21 cellular contexts compared by ENCODE assay signal in the genomic region with DNA sequence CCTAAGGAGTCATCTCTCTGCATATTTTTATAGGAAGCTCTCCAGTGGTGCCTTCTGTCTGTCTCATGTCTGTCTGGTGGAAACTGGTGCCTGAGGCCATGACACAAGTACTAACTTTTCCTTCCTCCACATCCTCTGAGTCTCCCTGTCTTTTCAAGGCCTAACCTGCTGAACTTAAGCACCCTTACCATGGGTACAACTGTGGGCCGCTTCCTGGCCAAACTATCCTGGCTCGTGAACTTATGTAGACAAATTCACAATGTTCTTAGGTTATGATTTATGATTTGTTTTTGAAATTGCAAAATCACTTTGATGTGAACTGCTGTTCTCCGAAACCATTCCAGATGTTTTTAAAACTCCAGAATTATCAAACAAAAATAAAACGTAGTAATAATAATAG.
DNase-seq lines count a peak whose midpoint lies in the region; ATAC-seq and TF ChIP-seq lines count a peak whose summit lies in the region.
"Had no signal": no experiment of that assay in that cellular context is flagged by ENCODE, and none has a peak within 500 bp of the region (broad histone marks: within the 10 kb centered on the region; RNA-seq: fewer than 3 reads in every experiment).

No MANE protein-coding gene starts in this region.

- no peak for TF ChIP-seq RAD21 in SK-N-SH (IDR thresholded peaks at IDR 0.05; ENCODE audit: low read length)

- no peak for TF ChIP-seq CTCF in SK-N-SH (IDR thresholded peaks at IDR 0.05)
- no peak for TF ChIP-seq CTCF in neural crest cell (conservative IDR thresholded peaks at IDR 0.05)

- H3K36me3 ChIP-seq in SK-N-SH (replicated peaks in 1 of 2; ENCODE audit: control insufficient read depth in 1 of 2, insufficient read depth in 2 of 2, low read length in 1 of 2), result no peaks in the 10 kb centered on the region
- H3K36me3 ChIP-seq in aorta (ENCODE audit: control insufficient read depth in 1 of 2, insufficient read depth in 2 of 2, low read length in 1 of 2), result no peaks in the 10 kb centered on the region
- H3K36me3 ChIP-seq: BLaER1 had no signal

- no peak for DNase-seq in SK-N-SH
- peak; percentile 1 for DNase-seq in fibroblast of gingiva (ENCODE audit: low read depth)
- DNase-seq in neural crest cell (ENCODE audit: low read depth, low spot score), result no peak
- DNase-seq in aorta, result no peak
- DNase-seq in SKM-1 (lab: John Stamatoyannopoulos, UW; ENCODE audit: unreplicated experiment), result no peak
- DNase-seq: Caco-2; CD4-positive, CD25-positive, alpha-beta regulatory T cell; CD8-positive, alpha-beta T cell; DMS153; DND-41; H9; HFFc6 had no signal

- WGBS in SK-N-SH (ENCODE audit: low lambda C conversion rate), result 28% methylated on average over 4 of the region's 4 CpGs
- 68 to 71% methylated on average over 4 of the region's 4 CpGs for WGBS in aorta, 2 donors

- no peaks in the 10 kb centered on the region for H3K9me3 ChIP-seq in SK-N-SH
- no peaks in the 10 kb centered on the region for H3K9me3 ChIP-seq in aorta (ENCODE audit: control insufficient read depth, low read length)
- H3K9me3 ChIP-seq: BLaER1, Caco-2 had no signal

- H3K9ac ChIP-seq in SK-N-SH, result no peak overlapping the region
- H3K9ac ChIP-seq: BLaER1 had no signal

- no peaks in the 10 kb centered on the region for H3K9me2 ChIP-seq in SK-N-SH

- H3K27ac Mint-ChIP-seq in neural crest cell (ENCODE audit: unreplicated experiment), result peak overlapping the region; percentile 55
- H3K27ac Mint-ChIP-seq: B cell; CD4-positive, CD25-positive, alpha-beta regulatory T cell; CD8-positive, alpha-beta T cell; GM23338; H9; HFFc6 had no signal

- TF ChIP-seq EP300 in SK-N-SH (IDR thresholded peaks at IDR 0.05; ENCODE audit: borderline replicate concordance in 1 of 2, low read depth in 1 of 2, low read length in 1 of 2), result no peak

- no peak overlapping the region for H3K4me2 ChIP-seq in SK-N-SH
- H3K4me2 ChIP-seq: BLaER1, GM23338 had no signal

- H3K4me1 Mint-ChIP-seq in neural crest cell, result peaks cover 3% of the 10 kb centered on the region
- H3K4me1 Mint-ChIP-seq: B cell; CD4-positive, CD25-positive, alpha-beta regulatory T cell had no signal

- no peaks in the 10 kb centered on the region for H3K36me3 Mint-ChIP-seq in neural crest cell (ENCODE audit: low read depth)
- H3K36me3 Mint-ChIP-seq: CD4-positive, CD25-positive, alpha-beta regulatory T cell; CD8-positive, alpha-beta T cell had no signal

- H3K4me1 ChIP-seq in SK-N-SH (ENCODE audit: control insufficient read depth in 1 of 2, insufficient read depth in 2 of 2, low read depth in 1 of 2, low read length in 1 of 2) (no peaks in the 10 kb centered on the region), aorta (ENCODE audit: control insufficient read depth in 1 of 2, insufficient read depth in 2 of 2, low read length in 2 of 2) (no peaks in the 10 kb centered on the region)
- H3K4me1 ChIP-seq: BLaER1, Caco-2 had no signal

- ATAC-seq in SK-N-SH treated with all-trans-retinoic acid at 6 μM for 48 hours, result no peak
- ATAC-seq in aorta (ENCODE audit: low FRiP score), result peak; percentile 20
- no peak for ATAC-seq in GM18511 (IDR thresholded peaks at IDR 0.05; ENCODE audit: unreplicated experiment)
- ATAC-seq in esophagus mucosa, result no peak
- ATAC-seq: CD8-positive, alpha-beta T cell; GM23338; HCT116 had no signal

- H3K4me3 Mint-ChIP-seq in neural crest cell, result no peak overlapping the region
- H3K4me3 Mint-ChIP-seq: B cell; CD4-positive, CD25-positive, alpha-beta regulatory T cell; CD8-positive, alpha-beta T cell; GM23338; H9; HFFc6 had no signal

- H2AFZ ChIP-seq in SK-N-SH (ENCODE audit: low read depth), result 0 out of 2 replicates have a peak overlapping the region, but pooled peaks have one; percentile 16
- H2AFZ ChIP-seq: GM23338 had no signal

- peaks cover 2% of the 10 kb centered on the region for H3K9me3 Mint-ChIP-seq in neural crest cell
- H3K9me3 Mint-ChIP-seq: CD8-positive, alpha-beta T cell; GM23338; H9 had no signal

- H3K27me3 ChIP-seq in SK-N-SH (ENCODE audit: insufficient read depth) (no peaks in the 10 kb centered on the region), aorta (ENCODE audit: control insufficient read depth in 1 of 2, insufficient read depth in 2 of 2, low read length in 1 of 2) (no peaks in the 10 kb centered on the region)
- H3K27me3 ChIP-seq: BLaER1 had no signal

- H3K27me3 Mint-ChIP-seq in neural crest cell (ENCODE audit: low read depth), result no peaks in the 10 kb centered on the region
- H3K27me3 Mint-ChIP-seq: B cell; CD4-positive, CD25-positive, alpha-beta regulatory T cell had no signal

- no peak overlapping the region for H3K4me3 ChIP-seq in SK-N-SH (ENCODE audit: low read depth in 2 of 2, low read length in 1 of 2)
- H3K4me3 ChIP-seq in aorta (ENCODE audit: low read length in 2 of 2), result no peak overlapping the region
- H3K4me3 ChIP-seq: BLaER1, GM23338 had no signal

- intact Hi-C loops in aorta (cut with DNase I), result no loop called here

- H3F3A ChIP-seq in SK-N-SH (replicated peaks; ENCODE audit: insufficient read depth), result no peaks in the 10 kb centered on the region

- no peaks in the 10 kb centered on the region for H3K79me2 ChIP-seq in SK-N-SH (ENCODE audit: insufficient read depth)

- CTCF ChIA-PET in SK-N-SH (lab: Yijun Ruan, JAX), result no interaction called here

- no peak overlapping the region for H3K27ac ChIP-seq in SK-N-SH (ENCODE audit: low read depth in 2 of 2, low read length in 1 of 2)
- no peak overlapping the region for H3K27ac ChIP-seq in aorta (ENCODE audit: low read depth in 1 of 2, low read length in 2 of 2)
- H3K27ac ChIP-seq: 22Rv1, BLaER1, C4-2B had no signal

- H4K20me1 ChIP-seq in SK-N-SH (ENCODE audit: insufficient read depth), result no peaks in the 10 kb centered on the region
- H4K20me1 ChIP-seq: BLaER1 had no signal

- POLR2A ChIA-PET in SK-N-SH (lab: Yijun Ruan, JAX), result no interaction called here

TF ChIP-seq in SK-N-SH, 30 proteins besides CTCF, POLR2A, EP300 and RAD21:
- no peak for TF ChIP-seq MEF2A (IDR thresholded peaks at IDR 0.05; ENCODE audit: borderline replicate concordance, low read depth)
- TF ChIP-seq MXI1 (IDR thresholded peaks at IDR 0.05; ENCODE audit: low read depth, low read length), result no peak
- no peak for TF ChIP-seq RCOR1 (IDR thresholded peaks at IDR 0.05; ENCODE audit: low read length)
- no peak for TF ChIP-seq GATA2 (CRISPR knock-in tag; IDR thresholded peaks at IDR 0.05)
- TF ChIP-seq NRF1 (IDR thresholded peaks at IDR 0.05; ENCODE audit: low read depth, low read length), result no peak
- TF ChIP-seq FOXJ3 (CRISPR knock-in tag; IDR thresholded peaks at IDR 0.05), result no peak
- TF ChIP-seq SIN3A (IDR thresholded peaks at IDR 0.05; ENCODE audit: borderline replicate concordance, low read depth, low read length), result no peak
- TF ChIP-seq, protein P1, sequence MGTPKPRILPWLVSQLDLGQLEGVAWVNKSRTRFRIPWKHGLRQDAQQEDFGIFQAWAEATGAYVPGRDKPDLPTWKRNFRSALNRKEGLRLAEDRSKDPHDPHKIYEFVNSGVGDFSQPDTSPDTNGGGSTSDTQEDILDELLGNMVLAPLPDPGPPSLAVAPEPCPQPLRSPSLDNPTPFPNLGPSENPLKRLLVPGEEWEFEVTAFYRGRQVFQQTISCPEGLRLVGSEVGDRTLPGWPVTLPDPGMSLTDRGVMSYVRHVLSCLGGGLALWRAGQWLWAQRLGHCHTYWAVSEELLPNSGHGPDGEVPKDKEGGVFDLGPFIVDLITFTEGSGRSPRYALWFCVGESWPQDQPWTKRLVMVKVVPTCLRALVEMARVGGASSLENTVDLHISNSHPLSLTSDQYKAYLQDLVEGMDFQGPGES (IDR thresholded peaks at IDR 0.05; ENCODE audit: low read depth, low read length), result no peak
- no peak for TF ChIP-seq NFIC (IDR thresholded peaks at IDR 0.05; ENCODE audit: borderline replicate concordance)
- TF ChIP-seq GABPA (IDR thresholded peaks at IDR 0.05; ENCODE audit: low read depth), result no peak
- TF ChIP-seq TCF12 (IDR thresholded peaks at IDR 0.05), result no peak
- no peak for TF ChIP-seq POLR2AphosphoS5 (IDR thresholded peaks at IDR 0.05; ENCODE audit: low read depth, low read length)

TF ChIP-seq in SK-N-SH treated with all-trans-retinoic acid at 6 μM for 48 hours, 23 proteins besides CTCF, POLR2A, EP300 and RAD21 (continues in another document):
- TF ChIP-seq, protein P2, sequence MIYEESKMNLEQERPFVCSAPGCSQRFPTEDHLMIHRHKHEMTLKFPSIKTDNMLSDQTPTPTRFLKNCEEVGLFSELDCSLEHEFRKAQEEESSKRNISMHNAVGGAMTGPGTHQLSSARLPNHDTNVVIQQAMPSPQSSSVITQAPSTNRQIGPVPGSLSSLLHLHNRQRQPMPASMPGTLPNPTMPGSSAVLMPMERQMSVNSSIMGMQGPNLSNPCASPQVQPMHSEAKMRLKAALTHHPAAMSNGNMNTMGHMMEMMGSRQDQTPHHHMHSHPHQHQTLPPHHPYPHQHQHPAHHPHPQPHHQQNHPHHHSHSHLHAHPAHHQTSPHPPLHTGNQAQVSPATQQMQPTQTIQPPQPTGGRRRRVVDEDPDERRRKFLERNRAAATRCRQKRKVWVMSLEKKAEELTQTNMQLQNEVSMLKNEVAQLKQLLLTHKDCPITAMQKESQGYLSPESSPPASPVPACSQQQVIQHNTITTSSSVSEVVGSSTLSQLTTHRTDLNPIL (CRISPR knock-in tag; IDR thresholded peaks at IDR 0.05; ENCODE audit: low read depth), result no peak
- TF ChIP-seq ZNF565 (CRISPR knock-in tag; conservative IDR thresholded peaks at IDR 0.05; ENCODE audit: low read depth) (no peak), ZC3H10 (CRISPR knock-in tag; IDR thresholded peaks at IDR 0.05) (no peak), CSDC2 (CRISPR knock-in tag; IDR thresholded peaks at IDR 0.05) (no peak), ZNF70 (CRISPR knock-in tag; IDR thresholded peaks at IDR 0.05) (no peak), ZNF8 (CRISPR knock-in tag; IDR thresholded peaks at IDR 0.05) (no peak), ZFP30 (CRISPR knock-in tag; IDR thresholded peaks at IDR 0.05) (no peak), ISL1 (CRISPR knock-in tag; IDR thresholded peaks at IDR 0.05) (no peak)
- TF ChIP-seq, protein P3, sequence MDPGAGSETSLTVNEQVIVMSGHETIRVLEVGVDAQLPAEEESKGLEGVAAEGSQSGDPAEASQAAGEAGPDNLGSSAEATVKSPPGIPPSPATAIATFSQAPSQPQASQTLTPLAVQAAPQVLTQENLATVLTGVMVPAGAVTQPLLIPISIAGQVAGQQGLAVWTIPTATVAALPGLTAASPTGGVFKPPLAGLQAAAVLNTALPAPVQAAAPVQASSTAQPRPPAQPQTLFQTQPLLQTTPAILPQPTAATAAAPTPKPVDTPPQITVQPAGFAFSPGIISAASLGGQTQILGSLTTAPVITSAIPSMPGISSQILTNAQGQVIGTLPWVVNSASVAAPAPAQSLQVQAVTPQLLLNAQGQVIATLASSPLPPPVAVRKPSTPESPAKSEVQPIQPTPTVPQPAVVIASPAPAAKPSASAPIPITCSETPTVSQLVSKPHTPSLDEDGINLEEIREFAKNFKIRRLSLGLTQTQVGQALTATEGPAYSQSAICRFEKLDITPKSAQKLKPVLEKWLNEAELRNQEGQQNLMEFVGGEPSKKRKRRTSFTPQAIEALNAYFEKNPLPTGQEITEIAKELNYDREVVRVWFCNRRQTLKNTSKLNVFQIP (CRISPR knock-in tag; IDR thresholded peaks at IDR 0.05; ENCODE audit: borderline replicate concordance, low read depth), result no peak
